13 cellular contexts compared by ENCODE assay signal in the genomic region with DNA sequence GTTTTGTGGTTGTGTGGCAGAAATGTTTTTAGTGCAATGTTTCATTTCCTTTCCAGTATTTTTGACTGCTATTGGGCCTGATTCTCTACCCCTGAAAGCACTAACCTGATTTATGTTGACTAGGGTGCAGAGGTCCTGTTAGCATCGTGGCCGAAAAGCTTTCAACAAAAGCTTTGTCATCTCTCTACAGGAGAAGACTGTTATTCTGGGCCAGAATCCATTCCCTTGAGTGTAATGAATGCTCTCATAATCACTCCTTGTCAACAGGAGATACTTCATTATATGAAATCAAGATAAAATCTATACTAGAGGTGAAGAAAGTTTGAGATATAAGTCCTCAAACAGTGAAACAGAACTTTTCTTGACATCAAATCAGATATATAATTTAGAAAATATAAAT.
"Had no signal": no experiment of that assay in that cellular context is flagged by ENCODE, and none has a peak within 500 bp of the region (broad histone marks: within the 10 kb centered on the region; RNA-seq: fewer than 3 reads in every experiment).

No MANE protein-coding gene starts in this region.

- H3K4me3 ChIP-seq: breast epithelium, hepatocyte, pancreas had no signal

- H3K9me3 ChIP-seq: breast epithelium, pancreas had no signal

- H3K27me3 ChIP-seq: breast epithelium, hepatocyte, pancreas had no signal

- H3K36me3 Mint-ChIP-seq: activated naive CD4-positive, alpha-beta T cell treated with anti-CD3 and anti-CD28 coated beads, Interleukin-2, amount 50 U/mL, for 24 hours had no signal

- H3K4me1 Mint-ChIP-seq: activated naive CD4-positive, alpha-beta T cell treated with anti-CD3 and anti-CD28 coated beads, Interleukin-2, amount 50 U/mL, for 24 hours; endodermal cell; neural crest cell had no signal

- ATAC-seq: activated CD4-positive, CD25-positive, alpha-beta regulatory T cell treated with anti-CD3 and anti-CD28 coated beads, Interleukin-2, amount 50 U/mL, for 24 hours; pancreas had no signal

- H3K36me3 ChIP-seq: breast epithelium, pancreas had no signal

- H3K4me1 ChIP-seq: breast epithelium, pancreas had no signal

- H3K4me3 Mint-ChIP-seq: activated naive CD4-positive, alpha-beta T cell treated with anti-CD3 and anti-CD28 coated beads, Interleukin-2, amount 50 U/mL, for 24 hours; endodermal cell; neural crest cell had no signal

- H3K27me3 Mint-ChIP-seq: activated naive CD4-positive, alpha-beta T cell treated with anti-CD3 and anti-CD28 coated beads, Interleukin-2, amount 50 U/mL, for 24 hours had no signal

- H3K9me3 Mint-ChIP-seq: activated naive CD4-positive, alpha-beta T cell treated with anti-CD3 and anti-CD28 coated beads, Interleukin-2, amount 50 U/mL, for 24 hours; endodermal cell had no signal

- H2AFZ ChIP-seq: hepatocyte had no signal

- H3K27ac Mint-ChIP-seq: activated naive CD4-positive, alpha-beta T cell treated with anti-CD3 and anti-CD28 coated beads, Interleukin-2, amount 50 U/mL, for 24 hours; endodermal cell had no signal

- FAIRE-seq: pancreas had no signal

- H3K4me2 ChIP-seq: hepatocyte had no signal

- H3K27ac ChIP-seq: breast epithelium, hepatocyte, pancreas had no signal

- H3K79me2 ChIP-seq: hepatocyte had no signal

- DNase-seq: activated CD4-positive, alpha-beta T cell treated with anti-CD3 and anti-CD28 coated beads, Interleukin-2, amount 50 U/mL, for 4 hours; activated T-cell treated with anti-CD3 and anti-CD28 coated beads, Interleukin-2, amount 50 U/mL, for 1 hour; endodermal cell; erythroblast; foreskin melanocyte; kidney; pancreas; stimulated activated CD4-positive, alpha-beta T cell treated with anti-CD3 and anti-CD28 coated beads, Interleukin-4, amount 100 ng/mL, for 4 hours had no signal
